ENCODE assay signal across 9 cellular contexts in genomic region chr5:125835293-125836172, GRCh38.
DNase-seq lines count a peak whose midpoint lies in the region; ATAC-seq, FAIRE-seq and TF ChIP-seq lines count a peak whose summit lies in the region.
"Had no signal": no experiment of that assay in that cellular context is flagged by ENCODE, and none has a peak within 500 bp of the region (broad histone marks: within the 10 kb centered on the region; RNA-seq: fewer than 3 reads in every experiment).

No MANE protein-coding gene starts in this region.

- intact Hi-C loops in pancreas (cut with DNase I): no loop called here

- no peak for FAIRE-seq in pancreas (lab: Jason Lieb, UNC)
- FAIRE-seq: TTC549 had no signal

- peak; percentile 33 to 63 (median 52) for TF ChIP-seq CTCF in pancreas (IDR thresholded peaks at IDR 0.05)
- TF ChIP-seq CTCF in omental fat pad (IDR thresholded peaks at IDR 0.05): no peak

- no peaks in the 10 kb centered on the region for H3K4me1 ChIP-seq in pancreas

- DNase-seq in RKO (ENCODE audit: low spot score) (peak; percentile 40), foreskin melanocyte (peak; percentile 38), pancreas (peak in 5 of 6 donors; percentile 26 to 58 (median 37)), omental fat pad (ENCODE audit: low spot score) (no peak), T1000 (lab: John Stamatoyannopoulos, UW) (no peak)
- DNase-seq in stimulated activated effector memory CD8-positive, alpha-beta T cell treated with anti-CD3 and anti-CD28 coated beads, Interleukin-12 subunit alpha, Interleukin-12 subunit beta, amount 100 ng/mL, for 72 hours (ENCODE audit: low spot score in 2 of 2): no peak

- H3K36me3 ChIP-seq in pancreas: no peaks in the 10 kb centered on the region

- H3K4me3 Mint-ChIP-seq in stimulated activated effector memory CD8-positive, alpha-beta T cell treated with anti-CD3 and anti-CD28 coated beads, Interleukin-12 subunit alpha, Interleukin-12 subunit beta, amount 100 ng/mL, for 72 hours: no peak overlapping the region

- H3K4me3 ChIP-seq in pancreas: peak overlapping the region in 2 of 4 donors; percentile 7 to 10

- no peak overlapping the region for H3K27ac Mint-ChIP-seq in stimulated activated effector memory CD8-positive, alpha-beta T cell treated with anti-CD3 and anti-CD28 coated beads, Interleukin-12 subunit alpha, Interleukin-12 subunit beta, amount 100 ng/mL, for 72 hours

- no peak overlapping the region for H3K27ac ChIP-seq in pancreas

- 8 to 9% methylated on average over 11 of the region's 11 CpGs for WGBS in pancreas, 2 donors

- H3K36me3 Mint-ChIP-seq in stimulated activated effector memory CD8-positive, alpha-beta T cell treated with anti-CD3 and anti-CD28 coated beads, Interleukin-12 subunit alpha, Interleukin-12 subunit beta, amount 100 ng/mL, for 72 hours: no peaks in the 10 kb centered on the region

- ATAC-seq in GM18499 (IDR thresholded peaks at IDR 0.05; ENCODE audit: insufficient read depth, unreplicated experiment): peak; percentile 61
- peak; percentile 63 for ATAC-seq in HG02763 (IDR thresholded peaks at IDR 0.05; ENCODE audit: unreplicated experiment)
- ATAC-seq in pancreas: peak; percentile 90 to 98 (median 95)
- ATAC-seq in omental fat pad (ENCODE audit: low FRiP score): no peak
- ATAC-seq in stimulated activated effector memory CD8-positive, alpha-beta T cell treated with anti-CD3 and anti-CD28 coated beads, Interleukin-12 subunit alpha, Interleukin-12 subunit beta, amount 100 ng/mL, for 72 hours: no peak

- no peaks in the 10 kb centered on the region for H3K4me1 Mint-ChIP-seq in stimulated activated effector memory CD8-positive, alpha-beta T cell treated with anti-CD3 and anti-CD28 coated beads, Interleukin-12 subunit alpha, Interleukin-12 subunit beta, amount 100 ng/mL, for 72 hours

- no peaks in the 10 kb centered on the region for H3K27me3 ChIP-seq in pancreas

- no peaks in the 10 kb centered on the region for H3K9me3 ChIP-seq in pancreas

- no peaks in the 10 kb centered on the region for H3K9me3 Mint-ChIP-seq in stimulated activated effector memory CD8-positive, alpha-beta T cell treated with anti-CD3 and anti-CD28 coated beads, Interleukin-12 subunit alpha, Interleukin-12 subunit beta, amount 100 ng/mL, for 72 hours

Comparison
In these comparisons a context has a peak if more than half of its experiments do, and no peak if none do; other contexts are left out.
1. ATAC-seq: peak in GM18499 (single experiment), HG02763 (single experiment) and pancreas (4 of 4); none in omental fat pad (single experiment) and stimulated activated effector memory CD8-positive, alpha-beta T cell treated with anti-CD3 and anti-CD28 coated beads, Interleukin-12 subunit alpha, Interleukin-12 subunit beta, amount 100 ng/mL, for 72 hours (single experiment).
2. DNase-seq: peak in RKO (single experiment), foreskin melanocyte (single experiment) and pancreas (5 of 6); none in omental fat pad (single experiment), T1000 (single experiment) and stimulated activated effector memory CD8-positive, alpha-beta T cell treated with anti-CD3 and anti-CD28 coated beads, Interleukin-12 subunit alpha, Interleukin-12 subunit beta, amount 100 ng/mL, for 72 hours (0 of 2).
3. CTCF ChIP-seq: peak in pancreas (4 of 4); none in omental fat pad (0 of 3).